Comparison of ENCODE assay signal across 9 cellular contexts in the genomic region with DNA sequence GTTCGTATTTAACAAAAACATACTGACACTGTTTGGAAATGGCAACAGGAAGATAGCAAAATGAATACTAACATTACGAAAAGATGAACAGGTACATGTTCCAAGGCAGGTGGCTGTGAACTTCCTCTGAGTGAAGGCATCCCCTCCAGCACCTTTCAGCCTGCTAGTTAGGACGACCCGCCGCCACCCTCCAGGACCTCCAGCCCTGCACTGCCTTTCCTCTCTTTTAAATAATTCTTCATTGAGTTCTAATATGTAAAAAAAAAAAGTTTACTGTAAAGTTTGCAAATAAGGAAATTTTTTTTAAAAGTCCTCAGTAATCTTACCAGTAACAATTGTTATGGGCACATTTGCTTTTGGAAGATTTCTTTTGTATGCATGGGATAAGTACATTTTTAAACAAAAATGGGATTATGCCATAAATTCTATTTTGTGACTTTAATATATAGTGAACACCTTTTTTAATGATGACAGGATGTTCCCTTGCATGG. TPM values are rescaled to one million over a fixed set of nuclear protein-coding genes. Genes with fewer than 3 reads are reported as not detected.
DNase-seq lines count a peak whose midpoint lies in the region; ATAC-seq, FAIRE-seq and TF ChIP-seq lines count a peak whose summit lies in the region.
"Had no signal": no experiment of that assay in that cellular context is flagged by ENCODE, and none has a peak within 500 bp of the region (broad histone marks: within the 10 kb centered on the region; RNA-seq: fewer than 3 reads in every experiment).

No MANE protein-coding gene starts in this region.

- H3K27me3 Mint-ChIP-seq in astrocyte (ENCODE audit: low read depth, unreplicated experiment) = no peaks in the 10 kb centered on the region

- H3K9me3 ChIP-seq in astrocyte (ENCODE audit: insufficient read depth, low read depth, low read length) = no peaks in the 10 kb centered on the region
- H3K9me3 ChIP-seq in right lobe of liver = no peaks in the 10 kb centered on the region
- H3K9me3 ChIP-seq in tibial nerve = no peaks in the 10 kb centered on the region
- H3K9me3 ChIP-seq: SJSA1 had no signal

- peak; percentile 2 to 20 (median 4) for ATAC-seq in right lobe of liver
- no peak for ATAC-seq in GM18867 (IDR thresholded peaks at IDR 0.05; ENCODE audit: unreplicated experiment)
- no peak for ATAC-seq in HG02588 (IDR thresholded peaks at IDR 0.05; ENCODE audit: unreplicated experiment)
- ATAC-seq in GM19023 (IDR thresholded peaks at IDR 0.05; ENCODE audit: unreplicated experiment) = no peak

- TF ChIP-seq EP300 in tibial nerve (IDR thresholded peaks at IDR 0.05) = peak in 1 of 2 donors; percentile 45

- H3K36me3 ChIP-seq in astrocyte (ENCODE audit: insufficient read depth, low read length) (peaks cover 18% of the 10 kb centered on the region), right lobe of liver (peaks cover 0 to 18% (median 8%) of the 10 kb centered on the region in 4 donors), tibial nerve (peaks cover 2 to 64% (median 9%) of the 10 kb centered on the region in 3 donors)

- TF ChIP-seq CTCF in astrocyte (IDR thresholded peaks at IDR 0.05; ENCODE audit: insufficient read depth, low read depth, low read length) = no peak
- TF ChIP-seq CTCF in right lobe of liver (IDR thresholded peaks at IDR 0.05) = peak in 1 of 4 donors; percentile 4
- no peak for TF ChIP-seq CTCF in tibial nerve (IDR thresholded peaks at IDR 0.05)

- peak; percentile 17 for DNase-seq in activated CD4-positive, alpha-beta T cell treated with anti-CD3 and anti-CD28 coated beads for 48 hours
- no peak for DNase-seq in activated CD4-positive, alpha-beta T cell treated with anti-CD3 and anti-CD28 coated beads, Interleukin-2, amount 50 U/mL, for 1 hour
- no peak for DNase-seq in astrocyte (ENCODE audit: low read depth)
- DNase-seq in right lobe of liver = peak; percentile 61 to 69 (median 62)
- DNase-seq in tibial nerve (ENCODE audit: low spot score in 2 of 2) = peak in 1 of 2 donors; percentile 29

- H2AFZ ChIP-seq in astrocyte (ENCODE audit: low read depth, low read length) = no peak overlapping the region

- H3K27ac Mint-ChIP-seq in astrocyte (ENCODE audit: unreplicated experiment) = peak overlapping the region; percentile 88

- intact Hi-C loops in right lobe of liver (cut with DNase I) = no loop called here

- no peak for TF ChIP-seq POLR2A in right lobe of liver (IDR thresholded peaks at IDR 0.05)
- peak in 1 of 2 donors; percentile 6 for TF ChIP-seq POLR2A in tibial nerve (IDR thresholded peaks at IDR 0.05)

- peak overlapping the region; percentile 100 for H3K27ac ChIP-seq in astrocyte (ENCODE audit: low read depth, low read length)
- H3K27ac ChIP-seq in right lobe of liver = peak overlapping the region; percentile 97 to 100 (median 100)
- H3K27ac ChIP-seq in tibial nerve = peak overlapping the region; percentile 98 to 100 (median 99)

- H3K9me3 Mint-ChIP-seq in astrocyte (ENCODE audit: unreplicated experiment) = peaks cover 1% of the 10 kb centered on the region

- peaks cover 100% of the 10 kb centered on the region for H4K20me1 ChIP-seq in astrocyte (ENCODE audit: insufficient read depth, low read length)

- H3K9ac ChIP-seq in astrocyte (ENCODE audit: low read length) = peak overlapping the region; percentile 96

- H3K4me2 ChIP-seq in astrocyte (ENCODE audit: low read length) = peak overlapping the region; percentile 94

- H3K4me3 ChIP-seq in astrocyte (ENCODE audit: insufficient read depth, low read depth, low read length) (peak overlapping the region; percentile 95), right lobe of liver (peak overlapping the region in 2 of 3 donors; percentile 1 to 68), tibial nerve (peak overlapping the region; percentile 71 to 89 (median 80))
- H3K4me3 ChIP-seq: SJSA1 had no signal

- H3K27me3 ChIP-seq in astrocyte (ENCODE audit: insufficient read depth, low read length) (no peaks in the 10 kb centered on the region), right lobe of liver (no peaks in the 10 kb centered on the region), tibial nerve (no peaks in the 10 kb centered on the region)
- H3K27me3 ChIP-seq: SJSA1 had no signal

- H3K36me3 Mint-ChIP-seq in astrocyte (ENCODE audit: low read depth, unreplicated experiment) = peaks cover 6% of the 10 kb centered on the region

- WGBS in right lobe of liver (ENCODE audit: insufficient coverage, low coverage, low lambda C conversion rate, missing lambda C conversion rate) = 4% methylated on average over 5 of the region's 5 CpGs
- WGBS in tibial nerve, 2 donors = 31 to 34% methylated on average over 5 of the region's 5 CpGs

- H3K4me3 Mint-ChIP-seq in astrocyte (ENCODE audit: unreplicated experiment) = peak overlapping the region; percentile 92

- peaks cover 99% of the 10 kb centered on the region for H3K79me2 ChIP-seq in astrocyte (ENCODE audit: insufficient read depth, low read length)

- H3K4me1 Mint-ChIP-seq in astrocyte (ENCODE audit: low read depth, unreplicated experiment) = peaks cover 59% of the 10 kb centered on the region

- H3K4me1 ChIP-seq in astrocyte (ENCODE audit: insufficient read depth, low read length) (peaks cover 33% of the 10 kb centered on the region), right lobe of liver (peaks cover 0 to 16% (median 11%) of the 10 kb centered on the region in 4 donors), tibial nerve (peaks cover 0 to 68% (median 52%) of the 10 kb centered on the region in 4 donors)

- no peak for FAIRE-seq in astrocyte (lab: Jason Lieb, UNC)

RNA-seq across cellular contexts. Expression of gene NEAT1, which starts 6.0 kb away (rescaled TPM):
- 202 and 317 TPM in 2 replicates for total RNA-seq in astrocyte
- 1,000 to 10,000 TPM in 2 of 6 experiments, 100 to 1,000 TPM in 4; 202 to 1,225 (median 767) TPM for total RNA-seq in right lobe of liver
- 100 to 1,000 TPM; 427 to 571 (median 461) TPM for total RNA-seq in tibial nerve

RNA-seq across cellular contexts. Expression of gene FRMD8, which starts 42.2 kb away (rescaled TPM):
- total RNA-seq in astrocyte (61.2 and 76.3 TPM in 2 replicates), right lobe of liver (10 to 100 TPM in 4 of 6 experiments, 1 to 10 TPM in 2; 7.7 to 17.1 (median 14.3) TPM), tibial nerve (100 to 1,000 TPM in 3 of 4 donors, 10 to 100 TPM in 1; 96.5 to 226 (median 128) TPM)

RNA-seq across cellular contexts. Expression of gene SLC25A45, which starts 46.2 kb away (rescaled TPM):
- total RNA-seq in astrocyte (1.9 and 2.6 TPM in 2 replicates), right lobe of liver (10 to 100 TPM in 4 of 6 experiments, 1 to 10 TPM in 2; 7.5 to 17.5 (median 12.1) TPM), tibial nerve (10 to 100 TPM in 2 of 4 donors, 1 to 10 TPM in 2; 1.8 to 22.5 (median 8.5) TPM)

Comparison
In these comparisons a context has a peak if more than half of its experiments do, and no peak if none do; other contexts are left out.
1. DNase-seq: peak in activated CD4-positive, alpha-beta T cell treated with anti-CD3 and anti-CD28 coated beads for 48 hours (single experiment) and right lobe of liver (3 of 3); none in activated CD4-positive, alpha-beta T cell treated with anti-CD3 and anti-CD28 coated beads, Interleukin-2, amount 50 U/mL, for 1 hour (single experiment) and astrocyte (single experiment).
2. H3K4me3 ChIP-seq: peak in every context shown above with its lines; median percentile 95 in astrocyte; 80 in tibial nerve; 34 in right lobe of liver.
3. ATAC-seq: peak in right lobe of liver (4 of 4); none in GM18867 (single experiment), HG02588 (single experiment) and GM19023 (single experiment).
4. Peak in every context shown above with its lines, with median percentiles within 50 percentile points of each other: H3K27ac ChIP-seq.